8 cellular contexts compared by ENCODE assay signal in the genomic region with DNA sequence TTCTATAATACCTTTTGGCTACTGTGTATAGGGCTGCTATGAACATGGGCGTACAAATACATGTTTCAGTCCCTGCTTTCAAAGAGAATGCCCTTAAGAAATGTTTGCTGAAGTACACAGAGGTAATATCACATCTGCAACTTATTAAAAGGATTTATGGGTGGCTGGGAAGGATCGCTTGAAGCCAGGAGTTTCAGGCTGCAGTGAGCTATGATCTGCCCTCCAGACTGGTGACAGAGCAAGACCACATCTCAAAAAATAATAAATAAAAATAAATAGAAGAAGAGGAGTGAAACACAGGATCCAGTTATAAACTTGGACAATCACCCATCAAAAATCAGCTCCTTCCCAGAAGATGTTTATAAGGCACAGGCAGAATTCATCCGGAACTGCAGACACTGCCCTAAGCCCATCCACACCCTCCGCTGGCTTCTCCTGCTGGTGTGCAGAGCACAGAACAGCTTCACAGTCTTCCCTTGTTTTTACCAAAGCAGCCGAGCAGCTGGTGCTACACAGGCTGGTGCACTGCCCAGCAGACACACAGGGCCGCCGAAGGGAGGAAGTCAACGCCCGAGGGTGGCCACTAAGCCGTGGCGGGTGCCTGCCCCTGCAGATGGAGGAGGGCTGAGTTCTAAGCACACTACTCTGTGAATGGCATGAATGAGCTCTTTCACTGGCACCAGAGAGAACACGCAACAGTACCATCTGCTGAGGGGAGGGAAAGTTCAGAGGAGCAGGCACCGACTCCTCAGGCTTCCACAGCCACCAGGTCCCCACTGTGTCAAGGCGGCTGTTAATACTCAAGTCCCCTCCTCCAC. TPM values are rescaled to one million over a fixed set of nuclear protein-coding genes. Genes with fewer than 3 reads are reported as not detected.
A peak's percentile ranks its signal among the peaks of the same experiment; 100 is the strongest.
DNase-seq lines count a peak whose midpoint lies in the region; ATAC-seq and TF ChIP-seq lines count a peak whose summit lies in the region.

No MANE protein-coding gene starts in this region.

- H3K9me3 Mint-ChIP-seq in osteocyte (ENCODE audit: unreplicated experiment): no peaks in the 10 kb centered on the region

- DNase-seq in activated gamma-delta T cell treated with Interleukin-2 at 50 U/mL for 16 hours (peak; percentile 21), activated gamma-delta T cell (lab: John Stamatoyannopoulos, UW) (no peak), SHP77 treated with DMSO at 0.1 percent for 48 hours (lab: John Stamatoyannopoulos, UW) (peak; percentile 60), osteocyte (ENCODE audit: extremely low spot score, unreplicated experiment) (peak; percentile 93)

- H3K4me1 Mint-ChIP-seq in osteocyte (ENCODE audit: unreplicated experiment): peaks cover 94% of the 10 kb centered on the region

- peak; percentile 54 for ATAC-seq in esophagus mucosa
- no peak for ATAC-seq in HG02798 (IDR thresholded peaks at IDR 0.05; ENCODE audit: poor library complexity, unreplicated experiment)
- no peak for ATAC-seq in HG03045 (IDR thresholded peaks at IDR 0.05; ENCODE audit: unreplicated experiment)
- no peak for ATAC-seq in GM21786 (IDR thresholded peaks at IDR 0.05; ENCODE audit: unreplicated experiment)

- peak; percentile 38 for TF ChIP-seq CTCF in osteocyte (IDR thresholded peaks at IDR 0.05)

- H3K4me3 Mint-ChIP-seq in osteocyte (ENCODE audit: unreplicated experiment): peak overlapping the region; percentile 20

- H3K27ac Mint-ChIP-seq in osteocyte (ENCODE audit: unreplicated experiment): peak overlapping the region; percentile 87

- no peaks in the 10 kb centered on the region for H3K36me3 Mint-ChIP-seq in osteocyte (ENCODE audit: unreplicated experiment)

- H3K27me3 Mint-ChIP-seq in osteocyte (ENCODE audit: unreplicated experiment): no peaks in the 10 kb centered on the region

RNA-seq across cellular contexts. Expression of a gene that starts 44.0 kb away (rescaled TPM):
- total RNA-seq in esophagus mucosa (55.1 TPM), osteocyte (142 and 143 TPM in 2 replicates)

RNA-seq across cellular contexts. Expression of a gene that starts 56.1 kb away (rescaled TPM):
- total RNA-seq in esophagus mucosa (34.6 TPM), osteocyte (not detected in 2 replicates)

Comparison
In these comparisons a context has a peak if more than half of its experiments do, and no peak if none do; other contexts are left out.
1. RNA of a gene that starts 56.1 kb away (total RNA-seq): 34.6 TPM in esophagus mucosa (single experiment); not detected in osteocyte; every median in the first group is over 10 times any median in the second.